12 cellular contexts compared by ENCODE assay signal in genomic region chr13:49455016-49455398, GRCh38. TPM values are rescaled to one million over a fixed set of nuclear protein-coding genes. Genes with fewer than 3 reads are reported as not detected.
DNase-seq lines count a peak whose midpoint lies in the region; ATAC-seq and TF ChIP-seq lines count a peak whose summit lies in the region.
"Had no signal": no experiment of that assay in that cellular context is flagged by ENCODE, and none has a peak within 500 bp of the region (broad histone marks: within the 10 kb centered on the region; RNA-seq: fewer than 3 reads in every experiment).

No MANE protein-coding gene starts in this region.

- ATAC-seq in GM18873 (IDR thresholded peaks at IDR 0.05; ENCODE audit: low FRiP score, unreplicated experiment) (peak; percentile 22), HG03045 (IDR thresholded peaks at IDR 0.05; ENCODE audit: unreplicated experiment) (peak; percentile 30), HG03025 (IDR thresholded peaks at IDR 0.05; ENCODE audit: low FRiP score, unreplicated experiment) (no peak)

- no peak overlapping the region for H4K8ac ChIP-seq in trophoblast cell (ENCODE audit: low read depth, low read length)

- no peak for DNase-seq in trophoblast cell
- DNase-seq in NCI-H748 treated with DMSO at 0.1 percent for 48 hours (lab: John Stamatoyannopoulos, UW), result no peak
- DNase-seq in NCI-H1048 (lab: John Stamatoyannopoulos, UW), result no peak
- DNase-seq: activated naive CD4-positive, alpha-beta T cell treated with anti-CD3 and anti-CD28 coated beads, Interleukin-2, amount 50 U/mL, for 16 hours; NCI-H187 treated with DMSO at 0.1 percent for 48 hours; upper lobe of left lung had no signal

- H2AFZ ChIP-seq in ACC112 (ENCODE audit: low read length, unreplicated experiment), result no peak overlapping the region
- no peak overlapping the region for H2AFZ ChIP-seq in SU-DHL-6 (ENCODE audit: low read depth, low read length, severe bottlenecking)
- H2AFZ ChIP-seq in trophoblast cell (ENCODE audit: insufficient read depth, low read length, poor library complexity), result no peak overlapping the region

- no peaks in the 10 kb centered on the region for H4K20me1 ChIP-seq in SU-DHL-6 (ENCODE audit: low read depth, low read length)

- H2BK5ac ChIP-seq in trophoblast cell (ENCODE audit: low read depth, low read length, poor library complexity), result no peak overlapping the region

- H3K18ac ChIP-seq in trophoblast cell (ENCODE audit: low read length), result no peak overlapping the region

- H4K91ac ChIP-seq in trophoblast cell (ENCODE audit: low read depth, low read length), result no peak overlapping the region

- H2BK12ac ChIP-seq in trophoblast cell (ENCODE audit: low read length), result no peak overlapping the region

- H3K9me3 ChIP-seq in SU-DHL-6 (ENCODE audit: insufficient read depth, low read length) (no peaks in the 10 kb centered on the region), trophoblast cell (ENCODE audit: insufficient read depth, low read depth, low read length) (no peaks in the 10 kb centered on the region)
- H3K9me3 ChIP-seq: upper lobe of left lung had no signal

- H3K4me2 ChIP-seq in SU-DHL-6 (ENCODE audit: low read depth, low read length, poor library complexity, severe bottlenecking), result peak overlapping the region; percentile 46
- no peak overlapping the region for H3K4me2 ChIP-seq in trophoblast cell (ENCODE audit: low read length)

- no peak for TF ChIP-seq CTCF in SU-DHL-6 (IDR thresholded peaks at IDR 0.05; ENCODE audit: insufficient read depth, low read length, poor library complexity, severe bottlenecking)

- H3K4ac ChIP-seq in trophoblast cell (ENCODE audit: low read depth, low read length), result no peak overlapping the region

- H3K27me3 ChIP-seq in ACC112 (ENCODE audit: insufficient read depth, low read length), result no peaks in the 10 kb centered on the region
- H3K27me3 ChIP-seq in SU-DHL-6 (ENCODE audit: low read length), result no peaks in the 10 kb centered on the region
- no peaks in the 10 kb centered on the region for H3K27me3 ChIP-seq in trophoblast cell (ENCODE audit: insufficient read depth, low read length)
- H3K27me3 ChIP-seq: cardiac muscle cell, upper lobe of left lung had no signal

- H3K27ac ChIP-seq in ACC112 (ENCODE audit: low read depth, low read length) (peak overlapping the region; percentile 37), SU-DHL-6 (ENCODE audit: low read depth, low read length) (peak overlapping the region; percentile 46), trophoblast cell (ENCODE audit: low read depth, low read length) (no peak overlapping the region)
- H3K27ac ChIP-seq: cardiac muscle cell had no signal

- H4K12ac ChIP-seq in trophoblast cell (ENCODE audit: low read depth, low read length), result no peak overlapping the region

- H3K9ac ChIP-seq in SU-DHL-6 (ENCODE audit: low read length) (no peak overlapping the region), trophoblast cell (ENCODE audit: low read length) (no peak overlapping the region)

- H3K4me3 ChIP-seq in ACC112 (ENCODE audit: low read depth, low read length) (peak overlapping the region; percentile 69), SU-DHL-6 (ENCODE audit: insufficient read depth, low read length, poor library complexity, severe bottlenecking) (no peak overlapping the region), trophoblast cell (ENCODE audit: low read depth, low read length) (no peak overlapping the region)
- H3K4me3 ChIP-seq: cardiac muscle cell, upper lobe of left lung had no signal

- H3K79me2 ChIP-seq in ACC112 (ENCODE audit: control insufficient read depth, insufficient read depth, low read length, unreplicated experiment) (no peaks in the 10 kb centered on the region), SU-DHL-6 (ENCODE audit: insufficient read depth, low read length) (peaks cover 34% of the 10 kb centered on the region), trophoblast cell (ENCODE audit: control insufficient read depth, insufficient read depth, low read length, poor library complexity) (no peaks in the 10 kb centered on the region)

- peaks cover 12% of the 10 kb centered on the region; the same call in 1 of the 2 replicates for H3F3A ChIP-seq in SU-DHL-6 (ENCODE audit: insufficient read depth)

- no peak overlapping the region for H3K14ac ChIP-seq in trophoblast cell (ENCODE audit: low read length)

- no peak overlapping the region for H2BK120ac ChIP-seq in trophoblast cell (ENCODE audit: insufficient read depth, low read length, poor library complexity)

- H3K36me3 ChIP-seq in ACC112 (ENCODE audit: insufficient read depth, low read length), result no peaks in the 10 kb centered on the region
- peaks cover 11% of the 10 kb centered on the region; the same call in 1 of the 2 replicates for H3K36me3 ChIP-seq in SU-DHL-6 (ENCODE audit: low read length)
- no peaks in the 10 kb centered on the region for H3K36me3 ChIP-seq in trophoblast cell (ENCODE audit: control insufficient read depth in 1 of 2, insufficient read depth in 2 of 2, low read length in 2 of 2)
- H3K36me3 ChIP-seq: cardiac muscle cell had no signal

- H3K9me2 ChIP-seq in SU-DHL-6 (replicated peaks; ENCODE audit: insufficient read depth, low read length), result no peaks in the 10 kb centered on the region

- H3K4me1 ChIP-seq in ACC112 (ENCODE audit: control insufficient read depth, insufficient read depth, low read length, unreplicated experiment), result peaks cover 25% of the 10 kb centered on the region
- no peaks in the 10 kb centered on the region for H3K4me1 ChIP-seq in trophoblast cell (ENCODE audit: control insufficient read depth in 1 of 2, insufficient read depth in 2 of 2, low read length in 2 of 2)

- no peak overlapping the region for H2AK5ac ChIP-seq in trophoblast cell (ENCODE audit: low read length)

- no peak overlapping the region for H3K23ac ChIP-seq in trophoblast cell (ENCODE audit: low read length)

- H3K79me1 ChIP-seq in trophoblast cell (ENCODE audit: low read length), result no peaks in the 10 kb centered on the region

RNA-seq across cellular contexts. Expression of gene SETDB2, which starts 10.9 kb away (rescaled TPM):
- polyA plus RNA-seq in trophoblast cell (2013), result 2.5 and 2.7 TPM in 2 replicates

RNA-seq across cellular contexts. Expression of gene CAB39L, which starts 11.1 kb away (rescaled TPM):
- polyA plus RNA-seq in trophoblast cell (2013), result 23.0 and 24.4 TPM in 2 replicates

RNA-seq across cellular contexts. Expression of gene PHF11, which starts 40.7 kb away (rescaled TPM):
- polyA plus RNA-seq in trophoblast cell (2013), result 11.7 and 12.0 TPM in 2 replicates
